In the genomic region with DNA sequence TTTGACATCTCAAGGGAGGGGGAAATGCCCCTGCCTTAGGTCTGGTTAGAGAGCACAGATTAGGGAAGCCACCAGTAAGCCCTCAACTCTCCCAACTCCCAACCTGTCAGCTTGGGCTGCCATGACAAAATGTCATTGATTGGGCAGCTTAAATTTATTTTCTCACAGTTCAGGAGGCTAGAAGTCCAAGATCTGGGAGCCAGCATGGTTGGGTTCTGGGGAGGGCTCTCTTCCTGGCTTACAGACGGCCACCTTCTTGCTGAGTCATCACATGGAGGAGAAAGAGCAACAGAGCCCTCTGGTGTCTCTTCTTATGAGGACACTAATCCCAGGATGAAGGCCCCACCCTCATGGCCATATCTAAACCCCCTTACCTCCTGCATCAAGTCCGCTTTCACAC, we compare ENCODE assay signal across 8 cellular contexts. TPM values are rescaled to one million over a fixed set of nuclear protein-coding genes. Genes with fewer than 3 reads are reported as not detected.
DNase-seq lines count a peak whose midpoint lies in the region; TF ChIP-seq lines count a peak whose summit lies in the region.

No MANE protein-coding gene starts in this region.

- H3K9me3 ChIP-seq in left ventricle myocardium inferior (replicated peaks), result peaks cover 13% of the 10 kb centered on the region
- H3K9me3 ChIP-seq in testis, result no peaks in the 10 kb centered on the region

- DNase-seq in activated gamma-delta T cell treated with Interleukin-2 at 50 U/mL for 16 hours (peak; percentile 55), activated gamma-delta T cell (lab: John Stamatoyannopoulos, UW) (no peak), NCI-H1694 (lab: John Stamatoyannopoulos, UW) (peak; percentile 9), activated T-cell treated with anti-CD3 and anti-CD28 coated beads for 4 hours (peak; percentile 41), left ventricle myocardium inferior (no peak), testis (no peak), mesothelial cell of epicardium (ENCODE audit: low spot score in 2 of 2, unreplicated experiment in 2 of 2) (no peak)
- DNase-seq in stimulated activated naive CD4-positive, alpha-beta T cell treated with Interleukin-2 at 50 U/mL for 16 hours (lab: John Stamatoyannopoulos, UW), result peak; percentile 9

- intact Hi-C loops in left ventricle myocardium inferior (cut with micrococcal nuclease), result no loop called here
- intact Hi-C loops in testis (cut with DNase I; ENCODE audit: low total_unique reads), result no loop called here

- no peaks in the 10 kb centered on the region for H3K27me3 Mint-ChIP-seq in mesothelial cell of epicardium (ENCODE audit: low read depth)

- H3K27me3 ChIP-seq in left ventricle myocardium inferior (ENCODE audit: low read depth), result no peaks in the 10 kb centered on the region
- no peaks in the 10 kb centered on the region for H3K27me3 ChIP-seq in testis

- no peaks in the 10 kb centered on the region for H3K4me1 Mint-ChIP-seq in mesothelial cell of epicardium

- H3K27ac Mint-ChIP-seq in mesothelial cell of epicardium, result no peak overlapping the region

- H3K36me3 ChIP-seq in left ventricle myocardium inferior (peaks cover 4% of the 10 kb centered on the region), testis (ENCODE audit: low read depth, missing control alignments) (no peaks in the 10 kb centered on the region)

- H3K4me3 ChIP-seq in left ventricle myocardium inferior, result no peak overlapping the region
- no peak overlapping the region for H3K4me3 ChIP-seq in testis

- TF ChIP-seq CTCF in left ventricle myocardium inferior (IDR thresholded peaks at IDR 0.05; ENCODE audit: borderline replicate concordance) (peak; percentile 59), testis (IDR thresholded peaks at IDR 0.05) (no peak), mesothelial cell of epicardium (IDR thresholded peaks at IDR 0.05; ENCODE audit: unreplicated experiment) (no peak)

- H3K4me1 ChIP-seq in left ventricle myocardium inferior, result peaks cover 8% of the 10 kb centered on the region
- H3K4me1 ChIP-seq in testis, result peaks cover 6% of the 10 kb centered on the region

- WGBS in testis, 2 donors, result 58 to 67% methylated on average over 2 of the region's 2 CpGs

- H3K27ac ChIP-seq in left ventricle myocardium inferior (replicated peaks) (no peak overlapping the region), testis (no peak overlapping the region)

- TF ChIP-seq POLR2A in testis (IDR thresholded peaks at IDR 0.05), result no peak

- peaks cover 4% of the 10 kb centered on the region for H3K36me3 Mint-ChIP-seq in mesothelial cell of epicardium

- H3K9me3 Mint-ChIP-seq in mesothelial cell of epicardium, result no peaks in the 10 kb centered on the region

- no peak overlapping the region for H3K4me3 Mint-ChIP-seq in mesothelial cell of epicardium

RNA-seq across cellular contexts. Expression of a gene that starts 24.2 kb away (rescaled TPM):
- 48.6 TPM for total RNA-seq in left ventricle myocardium inferior
- total RNA-seq in testis, result 10 to 100 TPM; 28.8 to 40.5 TPM
- 20.8 TPM for polyA plus RNA-seq in testis (ENCODE audit: insufficient read depth, low read depth, low replicate concordance)
- total RNA-seq in mesothelial cell of epicardium, result 26.9 to 29.8 TPM (median 27.1 TPM) in 3 replicates

RNA-seq across cellular contexts. Expression of a gene that starts 25.6 kb away (rescaled TPM):
- total RNA-seq in left ventricle myocardium inferior (27.8 TPM), testis (10 to 100 TPM; 13.5 to 26.2 TPM), mesothelial cell of epicardium (0.47 to 0.92 TPM (median 0.64 TPM) in 3 replicates)
- 6.3 TPM for polyA plus RNA-seq in testis (ENCODE audit: insufficient read depth, low read depth, low replicate concordance)

Comparison
In these comparisons a context has a peak if more than half of its experiments do, and no peak if none do; other contexts are left out.
1. DNase-seq: peak in activated gamma-delta T cell treated with Interleukin-2 at 50 U/mL for 16 hours (single experiment), NCI-H1694 (single experiment), activated T-cell treated with anti-CD3 and anti-CD28 coated beads for 4 hours (single experiment) and stimulated activated naive CD4-positive, alpha-beta T cell treated with Interleukin-2 at 50 U/mL for 16 hours (single experiment); none in activated gamma-delta T cell (single experiment), left ventricle myocardium inferior (single experiment), testis (single experiment) and mesothelial cell of epicardium (0 of 2).